In the genomic region with DNA sequence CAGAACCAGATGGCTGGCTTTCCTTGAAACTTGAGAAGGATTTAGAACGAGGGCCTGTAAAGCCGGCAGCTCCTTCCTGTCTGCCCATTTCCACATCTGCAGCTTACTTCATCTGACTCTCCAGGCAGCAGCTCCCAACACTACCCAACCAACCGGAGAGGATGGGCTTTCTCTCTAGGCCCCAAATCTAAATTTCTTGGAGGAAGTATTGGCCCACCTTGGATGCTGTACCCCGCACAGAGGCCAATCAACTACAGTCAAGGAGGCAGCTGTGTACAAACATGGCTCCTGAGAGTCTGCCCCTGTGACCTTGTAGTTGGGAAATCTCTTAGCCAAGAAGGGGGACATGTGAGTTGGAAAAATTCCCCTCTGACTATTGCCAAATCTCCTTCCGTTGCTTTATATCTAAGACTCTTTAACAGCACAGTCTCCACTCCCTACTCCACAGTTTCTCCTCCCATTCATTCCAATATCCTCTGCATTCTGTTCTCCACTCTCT, we compare ENCODE assay signal across 10 cellular contexts. TPM values are rescaled to one million over a fixed set of nuclear protein-coding genes. Genes with fewer than 3 reads are reported as not detected.
A peak's percentile ranks its signal among the peaks of the same experiment; 100 is the strongest.
DNase-seq lines count a peak whose midpoint lies in the region; ATAC-seq and TF ChIP-seq lines count a peak whose summit lies in the region.
"Had no signal": no experiment of that assay in that cellular context is flagged by ENCODE, and none has a peak within 500 bp of the region (broad histone marks: within the 10 kb centered on the region; RNA-seq: fewer than 3 reads in every experiment).

No MANE protein-coding gene starts in this region.

- no peaks in the 10 kb centered on the region for H4K20me1 ChIP-seq in MM.1S (ENCODE audit: insufficient read depth, low read length)

- H3K4me3 ChIP-seq in AG04450 (ENCODE audit: low read depth, low read length) (peak overlapping the region; percentile 17), MM.1S (ENCODE audit: low read length) (no peak overlapping the region), prostate gland (no peak overlapping the region)

- ATAC-seq in GM21723 (IDR thresholded peaks at IDR 0.05; ENCODE audit: unreplicated experiment), result no peak

- TF ChIP-seq POLR2A in prostate gland (IDR thresholded peaks at IDR 0.05), result no peak

- no peak overlapping the region for H3K9ac ChIP-seq in MM.1S (ENCODE audit: low read length)

- DNase-seq in AG04450 (ENCODE audit: low read depth, low spot score) (peak; percentile 85), MM.1S (peak; percentile 36), mucosa of gallbladder (ENCODE audit: low spot score) (peak; percentile 17), NCI-H446 (lab: John Stamatoyannopoulos, UW) (no peak), prostate gland (ENCODE audit: low spot score) (no peak)
- DNase-seq in activated naive CD4-positive, alpha-beta T cell treated with anti-CD3 and anti-CD28 coated beads, Interleukin-2, amount 50 U/mL, for 16 hours, result no peak
- DNase-seq: RPMI8226 had no signal

- peak overlapping the region; percentile 97 for H3K27ac ChIP-seq in AG04450 (ENCODE audit: low read depth, low read length)
- peak overlapping the region; percentile 8; the same call in 1 of the 2 replicates for H3K27ac ChIP-seq in MM.1S (ENCODE audit: low read length)
- no peak overlapping the region for H3K27ac ChIP-seq in prostate gland
- H3K27ac ChIP-seq: C4-2B had no signal

- TF ChIP-seq CTCF in AG04450 (IDR thresholded peaks at IDR 0.05; ENCODE audit: low read depth, low read length) (no peak), MM.1S (IDR thresholded peaks at IDR 0.05; ENCODE audit: low read length) (no peak), brain (conservative IDR thresholded peaks at IDR 0.05) (no peak), prostate gland (IDR thresholded peaks at IDR 0.05) (no peak)

- no peaks in the 10 kb centered on the region for H3K36me3 ChIP-seq in MM.1S (replicated peaks; ENCODE audit: insufficient read depth, low read length)
- no peaks in the 10 kb centered on the region for H3K36me3 ChIP-seq in prostate gland

- H3K27me3 ChIP-seq in AG04450 (ENCODE audit: control insufficient read depth, insufficient read depth, low read length) (no peaks in the 10 kb centered on the region), MM.1S (replicated peaks; ENCODE audit: insufficient read depth, low read length) (no peaks in the 10 kb centered on the region), prostate gland (replicated peaks; ENCODE audit: insufficient read depth) (no peaks in the 10 kb centered on the region)

- no peaks in the 10 kb centered on the region for H3K9me2 ChIP-seq in MM.1S (replicated peaks; ENCODE audit: insufficient read depth, low read length)

- no peaks in the 10 kb centered on the region for H3K79me2 ChIP-seq in MM.1S (ENCODE audit: low read length)

- CTCF ChIA-PET in AG04450 (lab: Charles Lee), result interaction anchor here (1.0 to 1.8 kb wide), 2 partner anchors 72 to 179 kb away, joined by 3 to 6 read pairs; partner anchors contain the start of gene XXYLT1

- H3K4me2 ChIP-seq in MM.1S (ENCODE audit: low read depth, low read length), result peak overlapping the region; percentile 4; the same call in 1 of the 2 replicates

- H3K9me3 ChIP-seq in AG04450 (ENCODE audit: control insufficient read depth, insufficient read depth, low read length) (peaks cover 6% of the 10 kb centered on the region; the same call in 1 of the 2 replicates), MM.1S (replicated peaks; ENCODE audit: insufficient read depth, low read length) (no peaks in the 10 kb centered on the region), prostate gland (no peaks in the 10 kb centered on the region)

- H3K9me3 Mint-ChIP-seq in brain, result peaks cover 0 to 11% (median 9%) of the 10 kb centered on the region in 5 experiments

- peak overlapping the region in 3 of 5 experiments; percentile 13 to 70 (median 62) for H3K27ac Mint-ChIP-seq in brain

- intact Hi-C loops in prostate gland (cut with DNase I), result no loop called here

- peaks cover 14% of the 10 kb centered on the region; the same call in 1 of the 2 replicates for H3F3A ChIP-seq in MM.1S (ENCODE audit: insufficient read depth, low read length)

- H3K27me3 Mint-ChIP-seq in brain, result no peaks in the 10 kb centered on the region

- no peak overlapping the region for H3K4me3 Mint-ChIP-seq in brain

- no peaks in the 10 kb centered on the region for H3K36me3 Mint-ChIP-seq in brain

- peaks cover 39% of the 10 kb centered on the region for H3K4me1 Mint-ChIP-seq in brain

- POLR2A ChIA-PET in AG04450 (lab: Yijun Ruan, JAX), result interaction anchor here (0.9 to 1.6 kb wide), 4 partner anchors 9 to 765 kb away, joined by 3 to 14 read pairs (median 4); partner anchors contain the start of genes ACAP2 and FAM43A

- 36% methylated on average over 5 of the region's 5 CpGs for WGBS in prostate gland

- H3K4me1 ChIP-seq in MM.1S (ENCODE audit: low read length) (peaks cover 20% of the 10 kb centered on the region), prostate gland (replicated peaks) (no peaks in the 10 kb centered on the region)

- 0 out of 2 replicates have a peak overlapping the region, but pooled peaks have one; percentile 0 for H2AFZ ChIP-seq in MM.1S (ENCODE audit: low read length)

RNA-seq across cellular contexts. Expression of gene ACAP2, which starts 8.0 kb away (rescaled TPM):
- 35.9 and 50.2 TPM in 2 replicates for polyA plus RNA-seq in AG04450 (2011; rRNA removed)
- 65.5 and 80.1 TPM in 2 replicates for polyA minus RNA-seq in AG04450 (2011; rRNA and poly(A)+ RNA removed)
- 8.6 TPM for polyA plus RNA-seq in brain (ENCODE audit: insufficient read depth, low read depth, low replicate concordance)
- total RNA-seq in mucosa of gallbladder, result 47.0 TPM
- total RNA-seq in prostate gland, result 10 to 100 TPM; 30.5 to 56.8 TPM

Comparison
In these comparisons a context has a peak if more than half of its experiments do, and no peak if none do; other contexts are left out.
1. DNase-seq: peak in AG04450 (single experiment), MM.1S (single experiment) and mucosa of gallbladder (single experiment); none in NCI-H446 (0 of 2), activated naive CD4-positive, alpha-beta T cell treated with anti-CD3 and anti-CD28 coated beads, Interleukin-2, amount 50 U/mL, for 16 hours (single experiment) and prostate gland (single experiment).
2. H3K27ac ChIP-seq: peak in AG04450 (single experiment) and MM.1S (single experiment); none in prostate gland (0 of 2).